Comparison of ENCODE assay signal across 12 cellular contexts in the genomic region with DNA sequence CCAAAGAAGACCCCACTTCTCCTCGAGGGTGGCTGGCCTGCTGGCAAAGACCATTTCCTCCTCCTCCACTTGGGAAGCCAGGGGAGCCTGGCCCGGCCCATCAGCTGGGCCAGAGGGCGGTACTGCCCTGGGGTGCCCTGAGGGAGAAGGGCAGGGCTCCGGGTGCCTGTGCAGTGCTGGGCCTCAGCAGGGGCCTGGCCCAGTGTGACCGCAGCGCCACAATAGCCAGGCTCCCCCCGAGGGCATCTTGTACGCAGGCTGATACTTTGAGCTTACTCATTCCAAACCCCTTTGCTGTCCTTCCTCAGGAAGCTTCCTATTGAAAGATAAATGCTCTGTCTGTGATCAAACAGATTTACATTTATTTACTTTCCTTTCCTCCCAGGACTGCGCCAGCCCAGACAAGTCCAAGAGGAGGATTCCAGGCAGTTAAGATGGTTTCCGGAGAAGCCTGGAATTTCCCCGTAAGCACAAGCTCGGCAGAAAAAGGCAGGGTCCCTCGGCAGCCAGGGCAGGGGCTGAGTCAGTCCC.
DNase-seq lines count a peak whose midpoint lies in the region; ATAC-seq and TF ChIP-seq lines count a peak whose summit lies in the region.
"Had no signal": no experiment of that assay in that cellular context is flagged by ENCODE, and none has a peak within 500 bp of the region (broad histone marks: within the 10 kb centered on the region; RNA-seq: fewer than 3 reads in every experiment).

No MANE protein-coding gene starts in this region.

- intact Hi-C loops in breast epithelium (cut with DNase I; ENCODE audit: low total_unique reads) (loop anchor here (5.0 kb wide), 1 partner anchor 246 kb away; no protein-coding TSS in a partner anchor), lower lobe of right lung (cut with DNase I) (no loop called here), vagina (cut with DNase I) (no loop called here)

- peak; percentile 49 to 63 for ATAC-seq in lower lobe of right lung
- ATAC-seq: GM12878 had no signal

- H3K4me3 ChIP-seq in breast epithelium (peak overlapping the region in 1 of 3 donors; percentile 3), lower lobe of right lung (no peak overlapping the region), vagina (no peak overlapping the region)
- H3K4me3 ChIP-seq: GM12878, SK-N-MC had no signal

- no peak for TF ChIP-seq CTCF in breast epithelium (IDR thresholded peaks at IDR 0.05)
- TF ChIP-seq CTCF in lower lobe of right lung (IDR thresholded peaks at IDR 0.05), result no peak
- TF ChIP-seq CTCF in vagina (IDR thresholded peaks at IDR 0.05), result no peak

- TF ChIP-seq POLR2A in breast epithelium (IDR thresholded peaks at IDR 0.05), result no peak
- TF ChIP-seq POLR2A in vagina (IDR thresholded peaks at IDR 0.05), result no peak
- no peak for TF ChIP-seq POLR2A in erythroblast (IDR thresholded peaks at IDR 0.05; ENCODE audit: low read length)

- DNase-seq in activated CD4-positive, CD25-positive, alpha-beta regulatory T cell treated with anti-CD3 and anti-CD28 coated beads, Interleukin-2, amount 50 U/mL, for 72 hours, result peak; percentile 23
- no peak for DNase-seq in activated CD4-positive, CD25-positive, alpha-beta regulatory T cell (lab: John Stamatoyannopoulos, UW)
- DNase-seq in breast epithelium (ENCODE audit: low spot score in 2 of 2) (no peak), lower lobe of right lung (no peak), vagina (ENCODE audit: extremely low spot score in 2 of 2) (no peak), hepatic stellate cell (ENCODE audit: low spot score) (no peak), erythroblast (lab: John Stamatoyannopoulos, UW) (no peak)
- no peak for DNase-seq in activated T-cell treated with anti-CD3 and anti-CD28 coated beads, Interleukin-2, amount 50 U/mL, for 1 hour
- DNase-seq: ACHN; stimulated activated CD4-positive, alpha-beta T cell treated with anti-CD3 and anti-CD28 coated beads, Interleukin-4, amount 100 ng/mL, for 24 hours had no signal

- H3K27me3 ChIP-seq in breast epithelium, result no peaks in the 10 kb centered on the region
- peaks cover 3% of the 10 kb centered on the region for H3K27me3 ChIP-seq in lower lobe of right lung (ENCODE audit: low read depth)
- H3K27me3 ChIP-seq in vagina, result no peaks in the 10 kb centered on the region

- peak overlapping the region; percentile 69 to 87 for H3K27ac ChIP-seq in breast epithelium
- H3K27ac ChIP-seq in lower lobe of right lung, result peak overlapping the region; percentile 64
- H3K27ac ChIP-seq in vagina, result peak overlapping the region; percentile 40
- H3K27ac ChIP-seq: SK-N-MC had no signal

- H3K9me3 ChIP-seq in breast epithelium (no peaks in the 10 kb centered on the region), lower lobe of right lung (no peaks in the 10 kb centered on the region), vagina (no peaks in the 10 kb centered on the region)

- H3K36me3 ChIP-seq in breast epithelium (no peaks in the 10 kb centered on the region), lower lobe of right lung (no peaks in the 10 kb centered on the region), vagina (no peaks in the 10 kb centered on the region)

- H3K4me1 ChIP-seq in breast epithelium (peaks cover 0 to 5% of the 10 kb centered on the region in 2 donors), lower lobe of right lung (peaks cover 22% of the 10 kb centered on the region), vagina (peaks cover 18% of the 10 kb centered on the region)
